In the genomic region with DNA sequence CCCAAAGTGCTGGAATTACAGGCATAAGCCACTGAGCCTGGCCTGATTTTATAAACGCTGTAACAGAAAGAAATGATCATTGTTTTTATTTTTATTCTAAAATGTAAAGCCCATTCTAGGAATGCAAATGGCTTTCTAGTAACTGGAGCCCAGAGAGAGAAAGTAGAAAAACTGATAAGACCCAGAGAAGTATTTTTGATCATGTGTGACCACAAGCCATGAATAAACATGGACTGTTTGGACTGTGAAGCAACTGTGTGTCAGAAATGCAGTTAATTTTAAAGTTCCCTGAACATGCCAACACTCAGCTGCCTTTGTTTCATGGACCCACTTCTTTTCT, we compare ENCODE assay signal across 1 cellular context.
TF ChIP-seq lines count a peak whose summit lies in the region.

No MANE protein-coding gene starts in this region.

TF ChIP-seq in K562, 482 proteins besides CTCF, POLR2A, EP300 and RAD21:
- no peak for TF ChIP-seq ZKSCAN1 (IDR thresholded peaks at IDR 0.05; ENCODE audit: low read depth, low read length)
- no peak for TF ChIP-seq ZFX (CRISPR knock-in tag; IDR thresholded peaks at IDR 0.05)
- TF ChIP-seq, protein P1, sequence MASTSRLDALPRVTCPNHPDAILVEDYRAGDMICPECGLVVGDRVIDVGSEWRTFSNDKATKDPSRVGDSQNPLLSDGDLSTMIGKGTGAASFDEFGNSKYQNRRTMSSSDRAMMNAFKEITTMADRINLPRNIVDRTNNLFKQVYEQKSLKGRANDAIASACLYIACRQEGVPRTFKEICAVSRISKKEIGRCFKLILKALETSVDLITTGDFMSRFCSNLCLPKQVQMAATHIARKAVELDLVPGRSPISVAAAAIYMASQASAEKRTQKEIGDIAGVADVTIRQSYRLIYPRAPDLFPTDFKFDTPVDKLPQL (IDR thresholded peaks at IDR 0.05; ENCODE audit: extremely low read depth, insufficient read length), result no peak
- 0 out of 2 replicates have a peak, but pooled peaks have one; percentile 12 for TF ChIP-seq CXXC5 (CRISPR knock-in tag; IDR thresholded peaks at IDR 0.05)
- TF ChIP-seq CBX8 (IDR thresholded peaks at IDR 0.05; ENCODE audit: borderline replicate concordance, extremely low read depth, low read depth, low read length, poor library complexity, severe bottlenecking), result no peak
- peak in 1 of 2 experiments; percentile 67; a peak in 2 of 4 replicates for TF ChIP-seq FOXA3 (CRISPR knock-in tag; conservative IDR thresholded peaks at IDR 0.05 in 1 of 2, IDR thresholded peaks at IDR 0.05 in 1 of 2)
